ENCODE assay signal across 1 cellular context in genomic region chr3:9183811-9184463, GRCh38.
TF ChIP-seq lines count a peak whose summit lies in the region.

No MANE protein-coding gene starts in this region.

TF ChIP-seq in WTC11, 78 proteins besides CTCF, POLR2A, EP300 and RAD21 (continued from another document):
- TF ChIP-seq ZNF512 (CRISPR knock-in tag; IDR thresholded peaks at IDR 0.05; ENCODE audit: borderline replicate concordance) = no peak
